11 cellular contexts compared by ENCODE assay signal in the genomic region with DNA sequence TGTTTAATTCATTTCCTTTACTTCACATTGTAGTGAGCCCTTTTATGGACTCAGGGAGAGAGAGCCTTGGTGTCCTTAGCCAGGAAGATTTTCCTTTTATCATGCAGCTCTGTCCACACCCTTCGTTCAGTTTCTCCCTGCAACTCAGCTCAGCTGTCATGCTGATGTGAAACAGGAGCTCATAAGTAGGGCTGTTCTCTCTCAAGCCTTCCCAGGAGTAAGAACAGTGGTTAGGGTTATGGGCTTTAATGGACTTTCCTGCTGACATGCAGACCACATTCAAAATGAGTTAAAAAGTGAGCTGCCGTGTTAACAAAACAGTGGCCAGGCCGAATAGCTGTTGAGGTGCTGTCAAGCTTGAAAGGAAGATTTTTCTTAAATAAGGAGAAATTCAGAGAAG.
DNase-seq lines count a peak whose midpoint lies in the region; ATAC-seq, FAIRE-seq and TF ChIP-seq lines count a peak whose summit lies in the region.
"Had no signal": no experiment of that assay in that cellular context is flagged by ENCODE, and none has a peak within 500 bp of the region (broad histone marks: within the 10 kb centered on the region; RNA-seq: fewer than 3 reads in every experiment).

No MANE protein-coding gene starts in this region.

- H3K27me3 ChIP-seq in GM23338 (ENCODE audit: insufficient read depth) (no peaks in the 10 kb centered on the region), astrocyte (ENCODE audit: insufficient read depth, low read length) (no peaks in the 10 kb centered on the region)
- H3K27me3 ChIP-seq: neutrophil had no signal

- peaks cover 23% of the 10 kb centered on the region for H3K4me1 ChIP-seq in GM23338 (ENCODE audit: insufficient read depth)
- H3K4me1 ChIP-seq in astrocyte (ENCODE audit: insufficient read depth, low read length) = no peaks in the 10 kb centered on the region

- no peaks in the 10 kb centered on the region for H3K9me3 ChIP-seq in astrocyte (ENCODE audit: insufficient read depth, low read depth, low read length)
- H3K9me3 ChIP-seq: neutrophil had no signal

- no peak overlapping the region for H3K9ac ChIP-seq in astrocyte (ENCODE audit: low read length)

- H3K4me3 Mint-ChIP-seq in GM23338 (no peak overlapping the region), astrocyte (ENCODE audit: unreplicated experiment) (no peak overlapping the region)
- H3K4me3 Mint-ChIP-seq: activated CD4-positive, alpha-beta T cell treated with anti-CD3 and anti-CD28 coated beads for 36 hours had no signal

- H3K36me3 Mint-ChIP-seq in GM23338 (ENCODE audit: low read depth) = no peaks in the 10 kb centered on the region
- no peaks in the 10 kb centered on the region for H3K36me3 Mint-ChIP-seq in astrocyte (ENCODE audit: low read depth, unreplicated experiment)

- ATAC-seq in GM23338 = peak; percentile 97
- no peak for ATAC-seq in esophagus mucosa
- ATAC-seq in HG02571 (IDR thresholded peaks at IDR 0.05; ENCODE audit: unreplicated experiment) = no peak
- ATAC-seq: activated CD4-positive, alpha-beta T cell treated with anti-CD3 and anti-CD28 coated beads for 36 hours had no signal

- H3F3A ChIP-seq in GM23338 (replicated peaks; ENCODE audit: low read depth) = no peaks in the 10 kb centered on the region

- FAIRE-seq in astrocyte (lab: Jason Lieb, UNC) = no peak

- H3K9me2 ChIP-seq in GM23338 (ENCODE audit: insufficient read depth) = no peaks in the 10 kb centered on the region

- TF ChIP-seq CTCF in AG10803 (conservative IDR thresholded peaks at IDR 0.05; ENCODE audit: low read length) (no peak), GM23338 (conservative IDR thresholded peaks at IDR 0.05; ENCODE audit: low read depth in 2 of 2) (no peak), astrocyte (IDR thresholded peaks at IDR 0.05; ENCODE audit: insufficient read depth, low read depth, low read length) (no peak), GM13977 (IDR thresholded peaks at IDR 0.05; ENCODE audit: extremely low read depth, insufficient read depth, missing control alignments) (no peak)

- H4K20me1 ChIP-seq in GM23338 (replicated peaks; ENCODE audit: insufficient read depth) (no peaks in the 10 kb centered on the region), astrocyte (ENCODE audit: insufficient read depth, low read length) (no peaks in the 10 kb centered on the region)

- DNase-seq in AG10803 (ENCODE audit: low read depth) (peak; percentile 16), GM23338 (ENCODE audit: low spot score) (peak; percentile 66), astrocyte (ENCODE audit: low read depth) (peak; percentile 10), iris pigment epithelial cell (ENCODE audit: low read depth) (peak; percentile 33), COLO829 (ENCODE audit: low spot score) (no peak), GM13977 (ENCODE audit: low spot score) (no peak)
- DNase-seq: ACHN; activated CD4-positive, alpha-beta T cell treated with anti-CD3 and anti-CD28 coated beads for 36 hours had no signal

- H3K79me2 ChIP-seq in GM23338 (replicated peaks; ENCODE audit: insufficient read depth) (no peaks in the 10 kb centered on the region), astrocyte (ENCODE audit: insufficient read depth, low read length) (no peaks in the 10 kb centered on the region)

- H3K27ac Mint-ChIP-seq in GM23338 = peak overlapping the region; percentile 74
- peak overlapping the region; percentile 38 for H3K27ac Mint-ChIP-seq in astrocyte (ENCODE audit: unreplicated experiment)
- H3K27ac Mint-ChIP-seq: activated CD4-positive, alpha-beta T cell treated with anti-CD3 and anti-CD28 coated beads for 36 hours had no signal

- H2AFZ ChIP-seq in GM23338 (no peak overlapping the region), astrocyte (ENCODE audit: low read depth, low read length) (no peak overlapping the region)

- H3K4me1 Mint-ChIP-seq in GM23338 (peaks cover 29% of the 10 kb centered on the region), astrocyte (ENCODE audit: low read depth, unreplicated experiment) (peaks cover 18% of the 10 kb centered on the region)

- H3K9me3 Mint-ChIP-seq in GM23338 (no peaks in the 10 kb centered on the region), astrocyte (ENCODE audit: unreplicated experiment) (no peaks in the 10 kb centered on the region)

- H3K36me3 ChIP-seq in GM23338 (ENCODE audit: insufficient read depth) = no peaks in the 10 kb centered on the region
- H3K36me3 ChIP-seq in astrocyte (ENCODE audit: insufficient read depth, low read length) = no peaks in the 10 kb centered on the region
- H3K36me3 ChIP-seq: neutrophil had no signal

- H3K27me3 Mint-ChIP-seq in GM23338 (ENCODE audit: insufficient read depth, low read depth, poor library complexity) (no peaks in the 10 kb centered on the region), astrocyte (ENCODE audit: low read depth, unreplicated experiment) (no peaks in the 10 kb centered on the region)
- H3K27me3 Mint-ChIP-seq: activated CD4-positive, alpha-beta T cell treated with anti-CD3 and anti-CD28 coated beads for 36 hours had no signal

- in situ Hi-C loops in GM13977 (cut with MboI; ENCODE audit: low pct_unique_long_range_greater_than_20kb, low sequenced_read_pairs, unreplicated experiment) = no loop called here

- H3K4me2 ChIP-seq in GM23338 (peak overlapping the region; percentile 39; the same call in 1 of the 2 replicates), astrocyte (ENCODE audit: low read length) (no peak overlapping the region)

- peak overlapping the region; percentile 36; the same call in 1 of the 2 replicates for H3K27ac ChIP-seq in GM23338 (ENCODE audit: low read depth)
- H3K27ac ChIP-seq in astrocyte (ENCODE audit: low read depth, low read length) = no peak overlapping the region
- H3K27ac ChIP-seq: neutrophil had no signal

- H3K4me3 ChIP-seq in AG10803 (ENCODE audit: low read length) = no peak overlapping the region
- H3K4me3 ChIP-seq in GM23338 = no peak overlapping the region
- H3K4me3 ChIP-seq in astrocyte (ENCODE audit: insufficient read depth, low read depth, low read length) = no peak overlapping the region

TF ChIP-seq in GM23338, 12 proteins besides CTCF, POLR2A, EP300 and RAD21:
- TF ChIP-seq ZNF462 (CRISPR knock-in tag; IDR thresholded peaks at IDR 0.05) = 0 out of 2 replicates have a peak, but pooled peaks have one; percentile 35
- no peak for TF ChIP-seq EZH2phosphoT487 (IDR thresholded peaks at IDR 0.05; ENCODE audit: unreplicated experiment)

Comparison
In these comparisons a context has a peak if more than half of its experiments do, and no peak if none do; other contexts are left out.
1. DNase-seq: peak in AG10803 (single experiment), GM23338 (single experiment), astrocyte (single experiment) and iris pigment epithelial cell (single experiment); none in COLO829 (single experiment) and GM13977 (single experiment).